Comparison of ENCODE assay signal across 8 cellular contexts in genomic region chr3:114451561-114452018, GRCh38.
DNase-seq lines count a peak whose midpoint lies in the region; ATAC-seq and TF ChIP-seq lines count a peak whose summit lies in the region.

No MANE protein-coding gene starts in this region.

- peaks cover 11% of the 10 kb centered on the region for H3K4me1 Mint-ChIP-seq in type B pancreatic cell (ENCODE audit: unreplicated experiment)
- peaks cover 6% of the 10 kb centered on the region for H3K4me1 Mint-ChIP-seq in activated CD4-positive, alpha-beta T cell treated with anti-CD3 and anti-CD28 coated beads for 36 hours
- peaks cover 9 to 11% (median 11%) of the 10 kb centered on the region in 3 donors for H3K4me1 Mint-ChIP-seq in T-cell

- peak; percentile 73 for DNase-seq in NCI-H1105 treated with DMSO at 0.1 percent for 48 hours (lab: John Stamatoyannopoulos, UW)
- DNase-seq in NCI-H1105 (lab: John Stamatoyannopoulos, UW): no peak
- DNase-seq in caudate nucleus (lab: John Stamatoyannopoulos, UW): peak in 34 of 61 donors; percentile 12 to 61 (median 40)
- peak; percentile 32 to 50 for DNase-seq in lung microvascular endothelial cell (ENCODE audit: low read depth in 2 of 2)
- DNase-seq in type B pancreatic cell (ENCODE audit: extremely low spot score, unreplicated experiment): no peak
- no peak for DNase-seq in activated CD4-positive, alpha-beta T cell treated with anti-CD3 and anti-CD28 coated beads for 36 hours
- no peak for DNase-seq in T-cell

- H3K4me3 Mint-ChIP-seq in type B pancreatic cell: peak overlapping the region; percentile 42
- no peak overlapping the region for H3K4me3 Mint-ChIP-seq in activated CD4-positive, alpha-beta T cell treated with anti-CD3 and anti-CD28 coated beads for 36 hours
- no peak overlapping the region for H3K4me3 Mint-ChIP-seq in T-cell

- no peak for TF ChIP-seq CTCF in type B pancreatic cell (conservative IDR thresholded peaks at IDR 0.05)

- H3K27ac ChIP-seq in caudate nucleus (ENCODE audit: low read depth, low read length): peak overlapping the region; percentile 100

- no peaks in the 10 kb centered on the region for H3K9me3 Mint-ChIP-seq in type B pancreatic cell
- no peaks in the 10 kb centered on the region for H3K9me3 Mint-ChIP-seq in activated CD4-positive, alpha-beta T cell treated with anti-CD3 and anti-CD28 coated beads for 36 hours (ENCODE audit: low read depth)
- no peaks in the 10 kb centered on the region for H3K9me3 Mint-ChIP-seq in T-cell

- intact Hi-C loops in activated CD4-positive, alpha-beta T cell treated with anti-CD3 and anti-CD28 coated beads for 36 hours (cut with DNase I, micrococcal nuclease): no loop called here

- H3K27me3 Mint-ChIP-seq in type B pancreatic cell (peaks cover 2% of the 10 kb centered on the region), T-cell (no peaks in the 10 kb centered on the region)
- H3K27me3 Mint-ChIP-seq in activated CD4-positive, alpha-beta T cell treated with anti-CD3 and anti-CD28 coated beads for 36 hours: no peaks in the 10 kb centered on the region

- POLR2A ChIA-PET in activated CD4-positive, alpha-beta T cell treated with anti-CD3 and anti-CD28 coated beads for 36 hours (lab: Charles Lee): no interaction called here
- POLR2A ChIA-PET in T-cell (lab: Charles Lee): interaction anchor here in 1 of 2 donors (0.6 kb wide), 1 partner anchor 13 kb away, joined by 6 read pairs; no protein-coding TSS in a partner anchor

- H3K27ac Mint-ChIP-seq in type B pancreatic cell (no peak overlapping the region), T-cell (no peak overlapping the region)
- H3K27ac Mint-ChIP-seq in activated CD4-positive, alpha-beta T cell treated with anti-CD3 and anti-CD28 coated beads for 36 hours: no peak overlapping the region

- CTCF ChIA-PET in activated CD4-positive, alpha-beta T cell treated with anti-CD3 and anti-CD28 coated beads for 36 hours (lab: Charles Lee): no interaction called here
- CTCF ChIA-PET in T-cell (lab: Charles Lee): no interaction called here

- H3K36me3 Mint-ChIP-seq in type B pancreatic cell (no peaks in the 10 kb centered on the region), T-cell (no peaks in the 10 kb centered on the region)
- H3K36me3 Mint-ChIP-seq in activated CD4-positive, alpha-beta T cell treated with anti-CD3 and anti-CD28 coated beads for 36 hours (ENCODE audit: low read depth): no peaks in the 10 kb centered on the region

- ATAC-seq in GM21447 (IDR thresholded peaks at IDR 0.05; ENCODE audit: unreplicated experiment): no peak
- ATAC-seq in activated CD4-positive, alpha-beta T cell treated with anti-CD3 and anti-CD28 coated beads for 36 hours: no peak
- ATAC-seq in T-cell (replicated peaks in 1 of 4): no peak

Comparison
In these comparisons a context has a peak if more than half of its experiments do, and no peak if none do; other contexts are left out.
1. DNase-seq: peak in NCI-H1105 treated with DMSO at 0.1 percent for 48 hours (single experiment), caudate nucleus (34 of 61) and lung microvascular endothelial cell (2 of 2); none in NCI-H1105 (single experiment), type B pancreatic cell (single experiment), activated CD4-positive, alpha-beta T cell treated with anti-CD3 and anti-CD28 coated beads for 36 hours (single experiment) and T-cell (0 of 34).